Comparison of ENCODE assay signal across 24 cellular contexts in the genomic region with DNA sequence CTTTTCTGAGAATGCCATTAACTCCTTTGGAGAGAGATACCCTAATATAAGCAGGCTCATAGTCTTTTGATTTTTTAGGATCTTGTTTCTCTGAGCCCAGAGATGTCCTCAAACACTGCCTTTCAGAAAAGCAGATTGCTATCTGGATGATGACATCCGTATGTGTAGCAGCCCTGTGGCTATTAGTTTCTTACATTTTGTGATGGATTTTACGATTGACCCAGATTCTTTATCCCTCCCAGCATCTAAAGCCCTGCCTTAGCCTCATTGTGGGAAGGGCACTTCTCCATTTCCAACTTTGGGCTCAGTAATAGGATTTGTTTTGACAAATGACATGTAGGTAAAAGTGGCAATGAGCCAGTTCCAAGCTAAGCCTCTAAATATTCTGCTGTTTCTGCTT.
"Had no signal": no experiment of that assay in that cellular context is flagged by ENCODE, and none has a peak within 500 bp of the region (broad histone marks: within the 10 kb centered on the region; RNA-seq: fewer than 3 reads in every experiment).

No MANE protein-coding gene starts in this region.

- ATAC-seq: left cardiac atrium; left lung; lower lobe of right lung; naive thymus-derived CD8-positive, alpha-beta T cell; pancreas; right cardiac atrium; sciatic nerve; stimulated activated naive B cell treated with anti-CD40 and anti-IgM and Interleukin-4, amounts not matched to agents 10 μg/mL and 1 μg/mL and 100 μg/mL, for 72 hours; stimulated activated naive CD8-positive, alpha-beta T cell treated with anti-CD3 and anti-CD28 coated beads, Interleukin-15, Interleukin-2, amounts not matched to agents 100 U/mL and 50 U/mL, for 24 hours had no signal

- DNase-seq: kidney glomerular epithelial cell; left cardiac atrium; left lung; lower lobe of right lung; mammary epithelial cell; mesenchymal stem cell; naive thymus-derived CD8-positive, alpha-beta T cell; nucleus accumbens; pancreas; posterior cingulate gyrus; retina; right cardiac atrium; stimulated activated CD4-positive, alpha-beta T cell treated with anti-CD3 and anti-CD28 coated beads, Interleukin-12 subunit alpha, Interleukin-12 subunit beta, amount 100 ng/mL, for 4 hours; stimulated activated CD4-positive, alpha-beta T cell treated with anti-CD3 and anti-CD28 coated beads, Interleukin-15, amount 100 ng/mL, for 24 hours; stimulated activated CD4-positive, alpha-beta T cell treated with anti-CD3 and anti-CD28 coated beads, Interleukin-2, amount 100 ng/mL, for 24 hours; stimulated activated CD4-positive, alpha-beta T cell treated with anti-CD3 and anti-CD28 coated beads, Interleukin-4, amount 100 ng/mL, for 1 hour; stimulated activated naive B cell treated with anti-CD40 and anti-IgM and Interleukin-4, amounts not matched to agents 10 μg/mL and 1 μg/mL and 100 μg/mL, for 72 hours; stimulated activated naive CD8-positive, alpha-beta T cell treated with anti-CD3 and anti-CD28 coated beads, Interleukin-15, Interleukin-2, amounts not matched to agents 100 U/mL and 50 U/mL, for 24 hours; stomach; testis; thyroid gland; transverse colon; upper lobe of left lung had no signal
